Comparison of ENCODE assay signal across 11 cellular contexts in the genomic region with DNA sequence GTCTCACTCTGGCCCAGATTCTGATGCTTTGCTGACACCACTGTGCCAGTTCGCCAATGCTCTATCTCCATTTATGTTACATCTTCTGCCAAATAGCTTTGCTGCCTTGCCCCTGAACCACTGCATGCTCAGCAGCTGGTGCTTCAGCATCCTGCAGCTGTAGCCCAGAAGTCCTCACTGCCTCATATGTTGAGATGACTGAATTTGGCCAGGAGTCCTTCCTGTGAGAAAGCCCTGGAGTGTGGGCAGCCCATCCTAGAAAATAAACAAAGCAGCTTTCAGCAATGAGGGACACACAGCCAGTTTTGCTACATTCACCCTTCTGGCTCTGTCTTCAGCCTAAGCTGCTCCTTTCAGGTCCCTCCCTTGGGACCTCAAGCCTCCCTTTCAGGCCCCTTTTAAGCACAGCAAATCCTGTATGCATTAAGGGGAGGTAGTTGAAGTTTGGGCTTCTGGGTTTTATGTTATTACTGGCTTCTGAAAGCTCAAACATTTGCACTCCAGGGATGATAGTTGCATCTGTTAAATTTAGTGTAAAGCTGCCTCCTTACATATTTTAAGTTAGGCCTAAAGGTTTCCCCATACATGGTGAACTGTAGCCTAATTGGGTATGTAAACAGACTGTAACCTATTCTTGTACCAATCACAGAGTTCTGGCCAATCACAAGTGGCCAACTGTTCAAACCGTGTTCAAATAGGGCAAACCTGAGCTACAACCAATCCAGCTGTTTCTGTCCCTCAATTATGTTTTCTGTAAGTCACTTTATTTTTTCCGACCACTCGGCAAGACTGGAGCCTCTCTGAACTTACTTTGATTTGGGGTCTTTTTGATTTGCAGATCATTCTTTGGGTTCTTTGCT. TPM values are rescaled to one million over a fixed set of nuclear protein-coding genes. Genes with fewer than 3 reads are reported as not detected.
DNase-seq lines count a peak whose midpoint lies in the region; ATAC-seq and TF ChIP-seq lines count a peak whose summit lies in the region.
"Had no signal": no experiment of that assay in that cellular context is flagged by ENCODE, and none has a peak within 500 bp of the region (broad histone marks: within the 10 kb centered on the region; RNA-seq: fewer than 3 reads in every experiment).

No MANE protein-coding gene starts in this region.

- ATAC-seq in GM18520 (IDR thresholded peaks at IDR 0.05; ENCODE audit: unreplicated experiment) (no peak), GM23338 (no peak), sciatic nerve (no peak)
- ATAC-seq: left lung had no signal

- H3K4me3 Mint-ChIP-seq in neural crest cell (peak overlapping the region; percentile 67), GM23338 (no peak overlapping the region)

- TF ChIP-seq CTCF in neural crest cell (conservative IDR thresholded peaks at IDR 0.05) (no peak), GM23338 (conservative IDR thresholded peaks at IDR 0.05; ENCODE audit: low read depth in 2 of 2) (no peak)

- no peak overlapping the region for H3K27ac Mint-ChIP-seq in neural crest cell (ENCODE audit: unreplicated experiment)
- H3K27ac Mint-ChIP-seq in GM23338: no peak overlapping the region

- H3K9me3 Mint-ChIP-seq in neural crest cell (no peaks in the 10 kb centered on the region), GM23338 (no peaks in the 10 kb centered on the region; the same call in 1 of the 3 replicates)

- H4K20me1 ChIP-seq in GM23338 (replicated peaks; ENCODE audit: insufficient read depth): peaks cover 18% of the 10 kb centered on the region

- no peak overlapping the region for H3K4me3 ChIP-seq in GM23338
- H3K4me3 ChIP-seq: ascending aorta, left lung had no signal

- DNase-seq in NCI-H1092 treated with DMSO at 0.1 percent for 48 hours (lab: John Stamatoyannopoulos, UW) (peak; percentile 12), NCI-H1092 (lab: John Stamatoyannopoulos, UW) (no peak), HuH-7.5 (ENCODE audit: low spot score) (peak; percentile 20), caudate nucleus (lab: John Stamatoyannopoulos, UW) (peak in 41 of 61 donors; percentile 2 to 72 (median 33)), neural crest cell (ENCODE audit: low read depth, low spot score) (no peak), GM23338 (ENCODE audit: low spot score) (no peak), sciatic nerve (ENCODE audit: low spot score) (no peak)
- DNase-seq: NCI-H2171 treated with DMSO at 0.1 percent for 48 hours had no signal

- no peaks in the 10 kb centered on the region for H3K36me3 ChIP-seq in GM23338 (ENCODE audit: insufficient read depth)
- H3K36me3 ChIP-seq: ascending aorta had no signal

- peaks cover 15% of the 10 kb centered on the region for H3K4me1 ChIP-seq in GM23338 (ENCODE audit: insufficient read depth)
- H3K4me1 ChIP-seq: ascending aorta had no signal

- H3K27me3 ChIP-seq in GM23338 (ENCODE audit: insufficient read depth): no peaks in the 10 kb centered on the region
- H3K27me3 ChIP-seq: ascending aorta, left lung had no signal

- peak overlapping the region; percentile 88 for H3K27ac ChIP-seq in caudate nucleus (ENCODE audit: low read depth, low read length)
- H3K27ac ChIP-seq in GM23338 (ENCODE audit: low read depth): no peak overlapping the region
- H3K27ac ChIP-seq: ascending aorta, left lung had no signal

- H3K79me2 ChIP-seq in GM23338 (replicated peaks; ENCODE audit: insufficient read depth): peaks cover 29% of the 10 kb centered on the region

- intact Hi-C loops in sciatic nerve (cut with DNase I): no loop called here

- H3K4me1 Mint-ChIP-seq in neural crest cell: peaks cover 26% of the 10 kb centered on the region
- H3K4me1 Mint-ChIP-seq in GM23338: peaks cover 18% of the 10 kb centered on the region

- no peaks in the 10 kb centered on the region for H3K9me2 ChIP-seq in GM23338 (ENCODE audit: insufficient read depth)

- H3K36me3 Mint-ChIP-seq in neural crest cell (ENCODE audit: low read depth) (peaks cover 2% of the 10 kb centered on the region), GM23338 (ENCODE audit: low read depth) (peaks cover 18% of the 10 kb centered on the region)

- H3K4me2 ChIP-seq in GM23338: no peak overlapping the region

- no peak overlapping the region for H2AFZ ChIP-seq in GM23338

- H3F3A ChIP-seq in GM23338 (replicated peaks; ENCODE audit: low read depth): no peaks in the 10 kb centered on the region

- H3K27me3 Mint-ChIP-seq in neural crest cell (ENCODE audit: low read depth): no peaks in the 10 kb centered on the region
- H3K27me3 Mint-ChIP-seq in GM23338 (ENCODE audit: insufficient read depth, low read depth, poor library complexity): peaks cover 7% of the 10 kb centered on the region

TF ChIP-seq in GM23338, 12 proteins besides CTCF, POLR2A, EP300 and RAD21 (continues in another document):
- TF ChIP-seq EZH2 (IDR thresholded peaks at IDR 0.05; ENCODE audit: low read depth, unreplicated experiment) (no peak), ZNF114 (CRISPR knock-in tag; IDR thresholded peaks at IDR 0.05) (no peak), CREB1 (CRISPR knock-in tag; IDR thresholded peaks at IDR 0.05; ENCODE audit: low read depth) (no peak), ZNF331 (CRISPR knock-in tag; IDR thresholded peaks at IDR 0.05; ENCODE audit: low read depth) (no peak), NANOG (IDR thresholded peaks at IDR 0.05; ENCODE audit: borderline replicate concordance) (no peak), STAT1 (IDR thresholded peaks at IDR 0.05; ENCODE audit: unreplicated experiment) (no peak), JUNB (IDR thresholded peaks at IDR 0.05; ENCODE audit: unreplicated experiment) (no peak)
- TF ChIP-seq, protein P1, sequence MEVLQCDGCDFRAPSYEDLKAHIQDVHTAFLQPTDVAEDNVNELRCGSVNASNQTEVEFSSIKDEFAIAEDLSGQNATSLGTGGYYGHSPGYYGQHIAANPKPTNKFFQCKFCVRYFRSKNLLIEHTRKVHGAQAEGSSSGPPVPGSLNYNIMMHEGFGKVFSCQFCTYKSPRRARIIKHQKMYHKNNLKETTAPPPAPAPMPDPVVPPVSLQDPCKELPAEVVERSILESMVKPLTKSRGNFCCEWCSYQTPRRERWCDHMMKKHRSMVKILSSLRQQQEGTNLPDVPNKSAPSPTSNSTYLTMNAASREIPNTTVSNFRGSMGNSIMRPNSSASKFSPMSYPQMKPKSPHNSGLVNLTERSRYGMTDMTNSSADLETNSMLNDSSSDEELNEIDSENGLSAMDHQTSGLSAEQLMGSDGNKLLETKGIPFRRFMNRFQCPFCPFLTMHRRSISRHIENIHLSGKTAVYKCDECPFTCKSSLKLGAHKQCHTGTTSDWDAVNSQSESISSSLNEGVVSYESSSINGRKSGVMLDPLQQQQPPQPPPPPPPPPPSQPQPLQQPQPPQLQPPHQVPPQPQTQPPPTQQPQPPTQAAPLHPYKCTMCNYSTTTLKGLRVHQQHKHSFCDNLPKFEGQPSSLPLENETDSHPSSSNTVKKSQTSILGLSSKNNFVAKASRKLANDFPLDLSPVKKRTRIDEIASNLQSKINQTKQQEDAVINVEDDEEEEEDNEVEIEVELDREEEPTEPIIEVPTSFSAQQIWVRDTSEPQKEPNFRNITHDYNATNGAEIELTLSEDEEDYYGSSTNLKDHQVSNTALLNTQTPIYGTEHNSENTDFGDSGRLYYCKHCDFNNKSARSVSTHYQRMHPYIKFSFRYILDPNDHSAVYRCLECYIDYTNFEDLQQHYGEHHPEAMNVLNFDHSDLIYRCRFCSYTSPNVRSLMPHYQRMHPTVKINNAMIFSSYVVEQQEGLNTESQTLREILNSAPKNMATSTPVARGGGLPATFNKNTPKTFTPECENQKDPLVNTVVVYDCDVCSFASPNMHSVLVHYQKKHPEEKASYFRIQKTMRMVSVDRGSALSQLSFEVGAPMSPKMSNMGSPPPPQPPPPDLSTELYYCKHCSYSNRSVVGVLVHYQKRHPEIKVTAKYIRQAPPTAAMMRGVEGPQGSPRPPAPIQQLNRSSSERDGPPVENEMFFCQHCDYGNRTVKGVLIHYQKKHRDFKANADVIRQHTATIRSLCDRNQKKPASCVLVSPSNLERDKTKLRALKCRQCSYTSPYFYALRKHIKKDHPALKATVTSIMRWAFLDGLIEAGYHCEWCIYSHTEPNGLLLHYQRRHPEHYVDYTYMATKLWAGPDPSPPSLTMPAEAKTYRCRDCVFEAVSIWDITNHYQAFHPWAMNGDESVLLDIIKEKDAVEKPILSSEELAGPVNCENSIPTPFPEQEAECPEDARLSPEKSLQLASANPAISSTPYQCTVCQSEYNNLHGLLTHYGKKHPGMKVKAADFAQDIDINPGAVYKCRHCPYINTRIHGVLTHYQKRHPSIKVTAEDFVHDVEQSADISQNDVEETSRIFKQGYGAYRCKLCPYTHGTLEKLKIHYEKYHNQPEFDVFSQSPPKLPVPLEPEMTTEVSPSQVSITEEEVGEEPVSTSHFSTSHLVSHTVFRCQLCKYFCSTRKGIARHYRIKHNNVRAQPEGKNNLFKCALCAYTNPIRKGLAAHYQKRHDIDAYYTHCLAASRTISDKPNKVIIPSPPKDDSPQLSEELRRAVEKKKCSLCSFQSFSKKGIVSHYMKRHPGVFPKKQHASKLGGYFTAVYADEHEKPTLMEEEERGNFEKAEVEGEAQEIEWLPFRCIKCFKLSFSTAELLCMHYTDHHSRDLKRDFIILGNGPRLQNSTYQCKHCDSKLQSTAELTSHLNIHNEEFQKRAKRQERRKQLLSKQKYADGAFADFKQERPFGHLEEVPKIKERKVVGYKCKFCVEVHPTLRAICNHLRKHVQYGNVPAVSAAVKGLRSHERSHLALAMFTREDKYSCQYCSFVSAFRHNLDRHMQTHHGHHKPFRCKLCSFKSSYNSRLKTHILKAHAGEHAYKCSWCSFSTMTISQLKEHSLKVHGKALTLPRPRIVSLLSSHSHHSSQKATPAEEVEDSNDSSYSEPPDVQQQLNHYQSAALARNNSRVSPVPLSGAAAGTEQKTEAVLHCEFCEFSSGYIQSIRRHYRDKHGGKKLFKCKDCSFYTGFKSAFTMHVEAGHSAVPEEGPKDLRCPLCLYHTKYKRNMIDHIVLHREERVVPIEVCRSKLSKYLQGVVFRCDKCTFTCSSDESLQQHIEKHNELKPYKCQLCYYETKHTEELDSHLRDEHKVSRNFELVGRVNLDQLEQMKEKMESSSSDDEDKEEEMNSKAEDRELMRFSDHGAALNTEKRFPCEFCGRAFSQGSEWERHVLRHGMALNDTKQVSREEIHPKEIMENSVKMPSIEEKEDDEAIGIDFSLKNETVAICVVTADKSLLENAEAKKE (CRISPR knock-in tag; IDR thresholded peaks at IDR 0.05): no peak

RNA-seq across cellular contexts. Expression of a gene that starts 2.1 kb away (rescaled TPM):
- total RNA-seq in neural crest cell (62.7 TPM in 2 replicates), sciatic nerve (131 TPM)
- 170 and 171 TPM in 2 replicates for total RNA-seq in GM23338 (2014; rRNA removed; shearing (Covaris generic))
- polyA plus RNA-seq in GM23338 (2016; fragmentation: Nextera tagmentation; extraction: Ambion mirVana): 120 and 125 TPM in 2 replicates

RNA-seq across cellular contexts. Expression of a gene that starts 47.6 kb away (rescaled TPM):
- total RNA-seq in neural crest cell: 20.1 and 20.3 TPM in 2 replicates
- 23.0 and 34.4 TPM in 2 replicates for total RNA-seq in GM23338 (2014; rRNA removed; shearing (Covaris generic))
- 48.7 and 49.9 TPM in 2 replicates for polyA plus RNA-seq in GM23338 (2016; fragmentation: Nextera tagmentation; extraction: Ambion mirVana)
- total RNA-seq in sciatic nerve: 14.6 TPM

Comparison
In these comparisons a context has a peak if more than half of its experiments do, and no peak if none do; other contexts are left out.
1. DNase-seq: peak in NCI-H1092 treated with DMSO at 0.1 percent for 48 hours (single experiment), HuH-7.5 (single experiment) and caudate nucleus (41 of 61); none in NCI-H1092 (single experiment), neural crest cell (single experiment), GM23338 (single experiment) and sciatic nerve (single experiment).